8 cellular contexts compared by ENCODE assay signal in the genomic region with DNA sequence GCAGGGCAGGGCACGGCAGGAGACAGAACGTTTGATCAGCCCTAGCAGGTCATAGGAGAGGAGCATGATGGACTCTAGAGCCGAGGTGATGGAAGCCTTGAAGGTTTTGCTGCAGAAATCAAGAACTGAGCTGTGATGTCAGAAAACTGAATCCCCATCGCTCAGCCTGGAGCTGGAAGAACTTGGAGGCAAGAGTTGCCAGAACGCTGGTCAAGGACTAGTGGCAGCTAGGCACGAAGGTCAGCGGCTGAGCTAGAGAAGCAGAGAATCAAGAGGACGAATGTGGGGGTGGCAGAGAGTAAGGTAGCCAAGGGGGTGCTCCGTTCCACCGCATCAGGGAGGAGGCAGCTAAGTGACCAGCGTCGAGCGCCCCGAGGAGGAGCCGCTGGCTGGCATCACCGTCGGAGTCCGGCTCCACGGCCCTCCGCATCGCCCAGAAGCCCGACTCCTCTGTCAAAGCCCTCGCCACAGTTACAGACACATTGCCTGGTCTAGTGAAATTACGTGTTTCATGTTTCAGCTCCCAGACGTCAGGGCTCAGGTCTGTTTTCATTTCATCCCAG. TPM values are rescaled to one million over a fixed set of nuclear protein-coding genes. Genes with fewer than 3 reads are reported as not detected.
DNase-seq lines count a peak whose midpoint lies in the region; ATAC-seq and TF ChIP-seq lines count a peak whose summit lies in the region.

No MANE protein-coding gene starts in this region.

- no peaks in the 10 kb centered on the region for H3K36me3 ChIP-seq in mesodermal cell (ENCODE audit: control insufficient read depth, insufficient read depth, low read length)
- H3K36me3 ChIP-seq in vagina = no peaks in the 10 kb centered on the region

- H3K4me3 ChIP-seq in mesodermal cell (ENCODE audit: extremely low read depth, insufficient read depth, low read length, poor library complexity, severe bottlenecking) (peak overlapping the region; percentile 81), vagina (peak overlapping the region; percentile 88)

- no peak for TF ChIP-seq POLR2A in vagina (IDR thresholded peaks at IDR 0.05)

- no peak for TF ChIP-seq CTCF in vagina (IDR thresholded peaks at IDR 0.05)

- H3K27ac ChIP-seq in mesodermal cell (ENCODE audit: low read depth, low read length, severe bottlenecking) (no peak overlapping the region), vagina (peak overlapping the region; percentile 80)

- ATAC-seq in GM18873 (IDR thresholded peaks at IDR 0.05; ENCODE audit: low FRiP score, unreplicated experiment) (peak; percentile 8), HG03571 (IDR thresholded peaks at IDR 0.05; ENCODE audit: unreplicated experiment) (peak; percentile 3)

- H3K27me3 ChIP-seq in vagina = no peaks in the 10 kb centered on the region

- peaks cover 6% of the 10 kb centered on the region for H3K4me1 ChIP-seq in mesodermal cell (ENCODE audit: control insufficient read depth, insufficient read depth, low read length, poor library complexity, severe bottlenecking)
- H3K4me1 ChIP-seq in vagina = peaks cover 38% of the 10 kb centered on the region

- intact Hi-C loops in vagina (cut with DNase I) = no loop called here

- in situ Hi-C loops in ACHN (cut with HindIII; ENCODE audit: low pct_ligation_motif_present, low pct_unique_long_range_greater_than_20kb, low sequenced_read_pairs) = no loop called here

- DNase-seq in ACHN = peak; percentile 33
- peak; percentile 10 for DNase-seq in cerebellum (ENCODE audit: low spot score)
- no peak for DNase-seq in vagina (ENCODE audit: extremely low spot score in 2 of 2)
- DNase-seq in SIG-M5 treated with dmso at 0.1 percent for 504 hours (lab: John Stamatoyannopoulos, UW; ENCODE audit: unreplicated experiment) = no peak
- no peak for DNase-seq in SK-N-DZ (ENCODE audit: low spot score)

- 4 to 6% methylated on average over 20 to 25 of the region's 25 CpGs for WGBS in mesodermal cell (ENCODE audit: insufficient coverage in 2 of 2), 2 experiments

- no peaks in the 10 kb centered on the region for H3K9me3 ChIP-seq in mesodermal cell (ENCODE audit: control insufficient read depth, low read length)
- no peaks in the 10 kb centered on the region for H3K9me3 ChIP-seq in vagina

RNA-seq across cellular contexts. Expression of a gene that starts 1.2 kb away (rescaled TPM):
- total RNA-seq in cerebellum (11.6 TPM), vagina (11.5 TPM)
- polyA plus RNA-seq in mesodermal cell (2013, experiment 1 of 2) = 22.4 TPM
- 23.0 TPM for polyA plus RNA-seq in mesodermal cell (2013, experiment 2 of 2)
- polyA plus RNA-seq in SK-N-DZ (2014; cell fraction: cytosol; rRNA removed) = 2.4 TPM in 2 replicates
- polyA plus RNA-seq in SK-N-DZ (2014; cell fraction: nucleus; rRNA removed) = 1.9 and 2.2 TPM in 2 replicates

Comparison
In these comparisons a context has a peak if more than half of its experiments do, and no peak if none do; other contexts are left out.
1. DNase-seq: peak in ACHN (single experiment) and cerebellum (single experiment); none in vagina (0 of 2), SIG-M5 treated with dmso at 0.1 percent for 504 hours (single experiment) and SK-N-DZ (single experiment).